ENCODE assay signal across 9 cellular contexts in genomic region chr7:139682136-139683013, GRCh38.
DNase-seq lines count a peak whose midpoint lies in the region; ATAC-seq and TF ChIP-seq lines count a peak whose summit lies in the region.
"Had no signal": no experiment of that assay in that cellular context is flagged by ENCODE, and none has a peak within 500 bp of the region (broad histone marks: within the 10 kb centered on the region; RNA-seq: fewer than 3 reads in every experiment).

No MANE protein-coding gene starts in this region.

- H3K4me3 ChIP-seq in thoracic aorta: no peak overlapping the region

- peaks cover 43 to 56% of the 10 kb centered on the region in 2 donors for H3K4me1 ChIP-seq in thoracic aorta (ENCODE audit: control insufficient read depth in 1 of 2, low read depth in 2 of 2)

- H3K36me3 ChIP-seq in thoracic aorta: no peaks in the 10 kb centered on the region

- DNase-seq in ELR (ENCODE audit: low read depth) (peak; percentile 93), iPS-NIHi7 (ENCODE audit: extremely low spot score) (peak; percentile 48), thoracic aorta (ENCODE audit: low spot score) (no peak), HPDE6-E6E7 (ENCODE audit: extremely low spot score) (no peak), NOMO-1 (lab: John Stamatoyannopoulos, UW; ENCODE audit: unreplicated experiment in 2 of 2) (no peak), NOMO-1 treated with dmso at 0.1 percent for 144 hours (lab: John Stamatoyannopoulos, UW; ENCODE audit: unreplicated experiment) (no peak)
- DNase-seq in activated T-cell treated with anti-CD3 and anti-CD28 coated beads, Interleukin-2, amount 50 U/mL, for 48 hours: peak; percentile 84 to 86

- ATAC-seq in HG02571 (IDR thresholded peaks at IDR 0.05; ENCODE audit: unreplicated experiment) (peak; percentile 35), thoracic aorta (ENCODE audit: insufficient number of reproducible peaks, low FRiP score, low read depth) (no peak)

- TF ChIP-seq CTCF in thoracic aorta (IDR thresholded peaks at IDR 0.05): no peak

- no peaks in the 10 kb centered on the region for H3K9me3 ChIP-seq in thoracic aorta

- H3K27ac ChIP-seq in thoracic aorta: peak overlapping the region; percentile 87 to 92
- H3K27ac ChIP-seq: KMS-11 had no signal

- no peaks in the 10 kb centered on the region for H3K27me3 ChIP-seq in thoracic aorta (replicated peaks; ENCODE audit: insufficient read depth)

Comparison
In these comparisons a context has a peak if more than half of its experiments do, and no peak if none do; other contexts are left out.
1. DNase-seq: peak in ELR (single experiment), activated T-cell treated with anti-CD3 and anti-CD28 coated beads, Interleukin-2, amount 50 U/mL, for 48 hours (2 of 2) and iPS-NIHi7 (single experiment); none in thoracic aorta (single experiment), HPDE6-E6E7 (single experiment), NOMO-1 (0 of 2) and NOMO-1 treated with dmso at 0.1 percent for 144 hours (single experiment).